ENCODE assay signal across 1 cellular context in the genomic region with DNA sequence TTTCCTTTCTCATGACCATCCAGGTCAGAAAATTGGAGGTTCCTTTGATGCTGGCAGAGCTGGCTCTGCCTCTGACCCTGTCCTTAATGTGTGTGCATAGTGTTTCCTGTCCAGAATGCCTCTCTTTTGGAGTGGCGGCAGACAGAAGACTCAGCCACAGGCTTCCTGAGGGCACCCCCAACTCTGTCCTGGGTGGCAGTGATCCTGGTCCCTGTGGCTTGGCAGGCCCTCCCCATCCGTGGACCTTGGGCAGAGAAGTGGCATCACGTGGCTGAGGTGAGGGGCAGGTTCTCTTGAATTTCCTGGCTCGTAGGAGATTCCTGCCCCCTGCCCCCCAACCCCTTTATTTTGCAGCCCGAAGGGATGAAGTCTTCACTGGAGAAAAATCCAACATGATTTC.
TF ChIP-seq lines count a peak whose summit lies in the region.

No MANE protein-coding gene starts in this region.

TF ChIP-seq in WTC11, 78 proteins besides CTCF, POLR2A, EP300 and RAD21 (continued from another document):
- TF ChIP-seq, protein P1, sequence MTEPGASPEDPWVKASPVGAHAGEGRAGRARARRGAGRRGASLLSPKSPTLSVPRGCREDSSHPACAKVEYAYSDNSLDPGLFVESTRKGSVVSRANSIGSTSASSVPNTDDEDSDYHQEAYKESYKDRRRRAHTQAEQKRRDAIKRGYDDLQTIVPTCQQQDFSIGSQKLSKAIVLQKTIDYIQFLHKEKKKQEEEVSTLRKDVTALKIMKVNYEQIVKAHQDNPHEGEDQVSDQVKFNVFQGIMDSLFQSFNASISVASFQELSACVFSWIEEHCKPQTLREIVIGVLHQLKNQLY (CRISPR knock-in tag; IDR thresholded peaks at IDR 0.05): no peak
- no peak for TF ChIP-seq EMX1 (CRISPR knock-in tag; IDR thresholded peaks at IDR 0.05)
- TF ChIP-seq, protein P2, sequence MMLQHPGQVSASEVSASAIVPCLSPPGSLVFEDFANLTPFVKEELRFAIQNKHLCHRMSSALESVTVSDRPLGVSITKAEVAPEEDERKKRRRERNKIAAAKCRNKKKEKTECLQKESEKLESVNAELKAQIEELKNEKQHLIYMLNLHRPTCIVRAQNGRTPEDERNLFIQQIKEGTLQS (CRISPR knock-in tag; conservative IDR thresholded peaks at IDR 0.05): no peak
- no peak for TF ChIP-seq NR3C1 (CRISPR knock-in tag; conservative IDR thresholded peaks at IDR 0.05; ENCODE audit: low read depth)
- TF ChIP-seq NR2C2 (CRISPR knock-in tag; IDR thresholded peaks at IDR 0.05): no peak
- no peak for TF ChIP-seq TCF7 (CRISPR knock-in tag; IDR thresholded peaks at IDR 0.05; ENCODE audit: low read depth)
- no peak for TF ChIP-seq CBFB (CRISPR knock-in tag; IDR thresholded peaks at IDR 0.05; ENCODE audit: low read depth)
- TF ChIP-seq ZNF416 (CRISPR knock-in tag; IDR thresholded peaks at IDR 0.05): no peak
- TF ChIP-seq SMAD3 (CRISPR knock-in tag; IDR thresholded peaks at IDR 0.05; ENCODE audit: borderline replicate concordance): no peak
- no peak for TF ChIP-seq JAZF1 (CRISPR knock-in tag; IDR thresholded peaks at IDR 0.05)
- no peak for TF ChIP-seq GRHL2 (CRISPR knock-in tag; IDR thresholded peaks at IDR 0.05; ENCODE audit: insufficient replicate concordance, severe bottlenecking)
- TF ChIP-seq GABPB1 (CRISPR knock-in tag; IDR thresholded peaks at IDR 0.05): no peak
- no peak for TF ChIP-seq ZBTB21 (CRISPR knock-in tag; IDR thresholded peaks at IDR 0.05; ENCODE audit: borderline replicate concordance)
- TF ChIP-seq MXD4 (CRISPR knock-in tag; IDR thresholded peaks at IDR 0.05; ENCODE audit: borderline replicate concordance): no peak
